2 cellular contexts compared by ENCODE assay signal in the genomic region with DNA sequence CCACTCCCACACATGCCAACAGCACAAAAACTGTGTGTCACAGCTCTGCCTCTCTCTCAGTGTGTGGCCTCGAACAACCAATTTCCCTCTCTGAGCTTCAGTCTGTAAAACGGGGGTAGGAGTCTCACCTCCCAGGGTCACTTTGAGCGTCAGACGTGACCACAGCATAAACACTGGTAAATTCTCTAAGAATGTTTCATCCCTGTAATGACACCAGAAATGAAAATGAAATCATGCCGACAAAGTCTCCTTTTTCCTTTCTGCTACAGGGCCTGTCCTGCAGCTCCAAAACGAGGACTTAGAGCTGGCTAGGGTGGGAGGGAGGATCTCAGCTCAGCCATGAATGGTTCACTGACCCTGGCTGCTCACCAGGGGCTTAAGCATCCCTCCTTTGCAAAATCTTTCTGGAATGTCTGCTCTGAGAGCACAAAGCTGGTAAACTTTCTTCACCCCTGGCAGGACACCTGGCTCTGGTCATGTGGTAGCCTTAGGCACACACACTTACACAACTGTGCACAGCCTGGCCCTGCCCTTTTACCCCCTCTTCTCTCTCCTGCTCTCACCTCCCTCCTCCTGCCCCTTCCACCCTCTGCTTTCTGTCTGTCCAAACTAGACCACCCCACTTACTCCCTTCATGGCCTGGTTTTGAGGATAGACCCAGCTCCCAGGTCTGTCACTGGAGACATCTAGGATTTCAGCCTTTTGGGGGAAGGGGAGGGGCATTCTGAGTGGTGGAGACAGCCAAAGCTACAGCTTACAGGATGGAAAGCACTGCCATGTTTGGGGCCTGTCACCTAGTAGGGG.
TF ChIP-seq lines count a peak whose summit lies in the region.

No MANE protein-coding gene starts in this region.

TF ChIP-seq in A549, 52 proteins besides CTCF, POLR2A, EP300 and RAD21 (continued from another document and continues in another):
- TF ChIP-seq, protein P1, sequence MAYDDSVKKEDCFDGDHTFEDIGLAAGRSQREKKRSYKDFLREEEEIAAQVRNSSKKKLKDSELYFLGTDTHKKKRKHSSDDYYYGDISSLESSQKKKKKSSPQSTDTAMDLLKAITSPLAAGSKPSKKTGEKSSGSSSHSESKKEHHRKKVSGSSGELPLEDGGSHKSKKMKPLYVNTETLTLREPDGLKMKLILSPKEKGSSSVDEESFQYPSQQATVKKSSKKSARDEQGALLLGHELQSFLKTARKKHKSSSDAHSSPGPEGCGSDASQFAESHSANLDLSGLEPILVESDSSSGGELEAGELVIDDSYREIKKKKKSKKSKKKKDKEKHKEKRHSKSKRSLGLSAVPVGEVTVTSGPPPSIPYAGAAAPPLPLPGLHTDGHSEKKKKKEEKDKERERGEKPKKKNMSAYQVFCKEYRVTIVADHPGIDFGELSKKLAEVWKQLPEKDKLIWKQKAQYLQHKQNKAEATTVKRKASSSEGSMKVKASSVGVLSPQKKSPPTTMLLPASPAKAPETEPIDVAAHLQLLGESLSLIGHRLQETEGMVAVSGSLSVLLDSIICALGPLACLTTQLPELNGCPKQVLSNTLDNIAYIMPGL (CRISPR knock-in tag; IDR thresholded peaks at IDR 0.05; ENCODE audit: borderline replicate concordance): no peak
- TF ChIP-seq EHMT2 (IDR thresholded peaks at IDR 0.05; ENCODE audit: low read depth): no peak
- no peak for TF ChIP-seq NFE2L2 (conservative IDR thresholded peaks at IDR 0.05; ENCODE audit: low read length)
- no peak for TF ChIP-seq POLR2AphosphoS2 (conservative IDR thresholded peaks at IDR 0.05; ENCODE audit: low read length)
- TF ChIP-seq, protein P2, sequence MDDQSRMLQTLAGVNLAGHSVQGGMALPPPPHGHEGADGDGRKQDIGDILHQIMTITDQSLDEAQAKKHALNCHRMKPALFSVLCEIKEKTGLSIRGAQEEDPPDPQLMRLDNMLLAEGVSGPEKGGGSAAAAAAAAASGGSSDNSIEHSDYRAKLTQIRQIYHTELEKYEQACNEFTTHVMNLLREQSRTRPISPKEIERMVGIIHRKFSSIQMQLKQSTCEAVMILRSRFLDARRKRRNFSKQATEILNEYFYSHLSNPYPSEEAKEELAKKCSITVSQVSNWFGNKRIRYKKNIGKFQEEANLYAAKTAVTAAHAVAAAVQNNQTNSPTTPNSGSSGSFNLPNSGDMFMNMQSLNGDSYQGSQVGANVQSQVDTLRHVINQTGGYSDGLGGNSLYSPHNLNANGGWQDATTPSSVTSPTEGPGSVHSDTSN (IDR thresholded peaks at IDR 0.05): peak; percentile 61
- peak; percentile 75 for TF ChIP-seq ZSCAN20 (CRISPR knock-in tag; IDR thresholded peaks at IDR 0.05)
- TF ChIP-seq RNF2 (IDR thresholded peaks at IDR 0.05; ENCODE audit: borderline replicate concordance, low read depth): no peak
- no peak for TF ChIP-seq MAZ (IDR thresholded peaks at IDR 0.05; ENCODE audit: borderline replicate concordance, low read depth, low read length)
- TF ChIP-seq ZNF302 (CRISPR knock-in tag; IDR thresholded peaks at IDR 0.05): no peak
- no peak for TF ChIP-seq RCOR1 (IDR thresholded peaks at IDR 0.05; ENCODE audit: low read depth, low read length)
- TF ChIP-seq FOSL2 (IDR thresholded peaks at IDR 0.05): peak; percentile 83
- TF ChIP-seq FOSL2 (CRISPR knock-in tag; IDR thresholded peaks at IDR 0.05): peak; percentile 94
- no peak for TF ChIP-seq KDM5A (IDR thresholded peaks at IDR 0.05)
- TF ChIP-seq CHD2 (IDR thresholded peaks at IDR 0.05; ENCODE audit: low read length, partially characterized antibody): no peak
- no peak for TF ChIP-seq CBX8 (IDR thresholded peaks at IDR 0.05)
- no peak; the same call in 1 of the 2 replicates for TF ChIP-seq EHF (CRISPR knock-in tag; IDR thresholded peaks at IDR 0.05)
- TF ChIP-seq, protein P3, sequence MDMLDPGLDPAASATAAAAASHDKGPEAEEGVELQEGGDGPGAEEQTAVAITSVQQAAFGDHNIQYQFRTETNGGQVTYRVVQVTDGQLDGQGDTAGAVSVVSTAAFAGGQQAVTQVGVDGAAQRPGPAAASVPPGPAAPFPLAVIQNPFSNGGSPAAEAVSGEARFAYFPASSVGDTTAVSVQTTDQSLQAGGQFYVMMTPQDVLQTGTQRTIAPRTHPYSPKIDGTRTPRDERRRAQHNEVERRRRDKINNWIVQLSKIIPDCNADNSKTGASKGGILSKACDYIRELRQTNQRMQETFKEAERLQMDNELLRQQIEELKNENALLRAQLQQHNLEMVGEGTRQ (IDR thresholded peaks at IDR 0.05): peak; percentile 82
- TF ChIP-seq KDM1A (IDR thresholded peaks at IDR 0.05; ENCODE audit: low read depth): no peak
- TF ChIP-seq JUNB (IDR thresholded peaks at IDR 0.05): peak; percentile 96
- no peak for TF ChIP-seq PHF8 (IDR thresholded peaks at IDR 0.05; ENCODE audit: borderline replicate concordance, low read depth)
- TF ChIP-seq CEBPB (IDR thresholded peaks at IDR 0.05): peak; percentile 76 to 91
- TF ChIP-seq, protein P4, sequence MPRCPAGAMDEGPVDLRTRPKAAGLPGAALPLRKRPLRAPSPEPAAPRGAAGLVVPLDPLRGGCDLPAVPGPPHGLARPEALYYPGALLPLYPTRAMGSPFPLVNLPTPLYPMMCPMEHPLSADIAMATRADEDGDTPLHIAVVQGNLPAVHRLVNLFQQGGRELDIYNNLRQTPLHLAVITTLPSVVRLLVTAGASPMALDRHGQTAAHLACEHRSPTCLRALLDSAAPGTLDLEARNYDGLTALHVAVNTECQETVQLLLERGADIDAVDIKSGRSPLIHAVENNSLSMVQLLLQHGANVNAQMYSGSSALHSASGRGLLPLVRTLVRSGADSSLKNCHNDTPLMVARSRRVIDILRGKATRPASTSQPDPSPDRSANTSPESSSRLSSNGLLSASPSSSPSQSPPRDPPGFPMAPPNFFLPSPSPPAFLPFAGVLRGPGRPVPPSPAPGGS (IDR thresholded peaks at IDR 0.05): peak; percentile 86
- TF ChIP-seq ESRRA (IDR thresholded peaks at IDR 0.05; ENCODE audit: borderline replicate concordance, low read length): 0 out of 2 replicates have a peak, but pooled peaks have one; percentile 51
- peak; percentile 61; the same call in 1 of the 2 replicates for TF ChIP-seq FOXS1 (CRISPR knock-in tag; IDR thresholded peaks at IDR 0.05)
- no peak for TF ChIP-seq MYC (IDR thresholded peaks at IDR 0.05; ENCODE audit: borderline replicate concordance, low read length)
- TF ChIP-seq, protein P5, sequence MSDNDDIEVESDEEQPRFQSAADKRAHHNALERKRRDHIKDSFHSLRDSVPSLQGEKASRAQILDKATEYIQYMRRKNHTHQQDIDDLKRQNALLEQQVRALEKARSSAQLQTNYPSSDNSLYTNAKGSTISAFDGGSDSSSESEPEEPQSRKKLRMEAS (IDR thresholded peaks at IDR 0.05): peak; percentile 84
- TF ChIP-seq HOXB13 (CRISPR knock-in tag; IDR thresholded peaks at IDR 0.05; ENCODE audit: low read depth): peak; percentile 78
- peak; percentile 53 for TF ChIP-seq HOXB5 (CRISPR knock-in tag; IDR thresholded peaks at IDR 0.05)
- TF ChIP-seq CBX2 (IDR thresholded peaks at IDR 0.05; ENCODE audit: borderline replicate concordance, low read depth): no peak
- TF ChIP-seq GATA3 (IDR thresholded peaks at IDR 0.05; ENCODE audit: borderline replicate concordance): peak; percentile 99
- TF ChIP-seq, protein P6, sequence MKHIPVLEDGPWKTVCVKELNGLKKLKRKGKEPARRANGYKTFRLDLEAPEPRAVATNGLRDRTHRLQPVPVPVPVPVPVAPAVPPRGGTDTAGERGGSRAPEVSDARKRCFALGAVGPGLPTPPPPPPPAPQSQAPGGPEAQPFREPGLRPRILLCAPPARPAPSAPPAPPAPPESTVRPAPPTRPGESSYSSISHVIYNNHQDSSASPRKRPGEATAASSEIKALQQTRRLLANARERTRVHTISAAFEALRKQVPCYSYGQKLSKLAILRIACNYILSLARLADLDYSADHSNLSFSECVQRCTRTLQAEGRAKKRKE (CRISPR knock-in tag; IDR thresholded peaks at IDR 0.05; ENCODE audit: low read depth): peak; percentile 83
- no peak for TF ChIP-seq NPAS2 (CRISPR knock-in tag; IDR thresholded peaks at IDR 0.05; ENCODE audit: borderline replicate concordance)

TF ChIP-seq in Ishikawa, 13 proteins besides CTCF, POLR2A, EP300 and RAD21 (continued from another document):
- TF ChIP-seq NFIC (IDR thresholded peaks at IDR 0.05) (0 out of 2 replicates have a peak, but pooled peaks have one; percentile 17), EGR1 (IDR thresholded peaks at IDR 0.05) (no peak)
